19 cellular contexts compared by ENCODE assay signal in the genomic region with DNA sequence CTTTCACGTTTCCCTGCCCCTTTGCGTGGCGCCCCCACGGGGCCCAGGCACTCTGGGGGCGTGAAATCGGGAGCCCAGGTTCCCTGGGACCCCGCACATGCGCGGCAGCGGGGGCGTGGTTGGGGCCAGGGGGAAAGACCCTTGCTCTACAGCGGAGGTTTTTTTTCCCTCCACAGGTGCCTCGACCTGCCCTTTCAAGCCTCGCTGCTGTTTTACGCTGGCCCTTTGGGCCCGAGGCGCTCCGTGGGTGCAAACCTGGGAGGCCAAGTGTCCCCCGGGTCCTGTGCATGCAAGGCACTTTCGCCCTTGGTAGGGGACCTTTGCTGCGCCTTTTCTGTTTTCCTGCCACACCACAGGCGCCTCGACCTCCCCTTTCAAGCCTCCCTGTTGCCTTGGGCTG.
DNase-seq lines count a peak whose midpoint lies in the region; ATAC-seq, FAIRE-seq and TF ChIP-seq lines count a peak whose summit lies in the region.
"Had no signal": no experiment of that assay in that cellular context is flagged by ENCODE, and none has a peak within 500 bp of the region (broad histone marks: within the 10 kb centered on the region; RNA-seq: fewer than 3 reads in every experiment).

No MANE protein-coding gene starts in this region.

- BruUV-seq in K562 (replicated peaks; lab: Mats Ljungman, UMichigan): no TSS peak

- POLR2A ChIA-PET in A549 (lab: Yijun Ruan, JAX) (no interaction called here), K562 (lab: Yijun Ruan, JAX) (no interaction called here)

- no peak for ATAC-seq in A549
- no peak for ATAC-seq in K562
- ATAC-seq: CD8-positive, alpha-beta T cell had no signal

- H3K79me2 ChIP-seq in K562 (ENCODE audit: control insufficient read depth, insufficient read depth, low read length): no peaks in the 10 kb centered on the region; the same call in 2 of the 3 replicates

- TF ChIP-seq RAD21 in A549 (conservative IDR thresholded peaks at IDR 0.05 in 1 of 2, IDR thresholded peaks at IDR 0.05 in 1 of 2) (no peak), K562 (CRISPR knock-in tag; conservative IDR thresholded peaks at IDR 0.05 in 1 of 2, IDR thresholded peaks at IDR 0.05 in 1 of 2) (no peak)

- H3K9ac ChIP-seq in K562 (ENCODE audit: insufficient read depth in 1 of 2, low read depth in 2 of 2, low read length in 2 of 2): peak overlapping the region in 1 of 2 experiments; percentile 66; a peak in 1 of 4 replicates
- H3K9ac ChIP-seq: BLaER1 treated with 17β-estradiol and CSF1 and Interleukin-3, amounts not matched to agents 10 nM and 100 nM had no signal

- TF ChIP-seq CTCF in A549 (IDR thresholded peaks at IDR 0.05): no peak
- no peak for TF ChIP-seq CTCF in K562 (IDR thresholded peaks at IDR 0.05 in 2 of 3, conservative IDR thresholded peaks at IDR 0.05 in 1 of 3; ENCODE audit: insufficient read depth in 2 of 3, low read depth in 1 of 3, low read length in 3 of 3)

- CTCF ChIA-PET in A549 (lab: Yijun Ruan, JAX): no interaction called here
- CTCF ChIA-PET in K562 (lab: Yijun Ruan, JAX; ENCODE audit: low intra/inter-chr PET ratio): no interaction called here

- peak; percentile 44 for DNase-seq in DMS53 (lab: John Stamatoyannopoulos, UW)
- DNase-seq in DMS53 treated with DMSO at 0.1 percent for 48 hours (lab: John Stamatoyannopoulos, UW; ENCODE audit: unreplicated experiment): no peak
- no peak for DNase-seq in A549 (ENCODE audit: low read depth in 1 of 2, low spot score in 1 of 2)
- DNase-seq in K562 (ENCODE audit: extremely low read depth in 1 of 4, low spot score in 3 of 4): no peak
- DNase-seq in Ammon's horn (ENCODE audit: low spot score): no peak
- DNase-seq: ACHN; Caco-2; Calu3; CD4-positive, alpha-beta T cell; CD8-positive, alpha-beta T cell; DMS79 treated with DMSO at 0.1 percent for 48 hours; GF-D8 had no signal

- FAIRE-seq in A549 (lab: Jason Lieb, UNC): no peak
- no peak for FAIRE-seq in K562 (lab: Jason Lieb, UNC)
- FAIRE-seq: D721Med, G401.6, GM12891, GM19239 had no signal

- intact Hi-C loops in K562 (cut with micrococcal nuclease): loop anchor here (10.0 kb wide), 1 partner anchor 57 kb away; no protein-coding TSS in a partner anchor

- WGBS in A549 (ENCODE audit: missing lambda C conversion rate): 23% methylated on average over 20 of the region's 23 CpGs
- WGBS in K562 (ENCODE audit: insufficient coverage, low coverage, missing lambda C conversion rate): 20% methylated on average over 15 of the region's 23 CpGs

- H3K4me1 ChIP-seq in A549 (peaks cover 23% of the 10 kb centered on the region; the same call in 2 of the 3 replicates), K562 (replicated peaks in 1 of 2; ENCODE audit: control insufficient read depth in 2 of 2, insufficient read depth in 2 of 2, low read length in 2 of 2) (peaks cover 30 to 100% of the 10 kb centered on the region in 2 experiments)
- H3K4me1 ChIP-seq: BLaER1 treated with 17β-estradiol and CSF1 and Interleukin-3, amounts not matched to agents 10 nM and 100 nM had no signal

- no peaks in the 10 kb centered on the region for H3K9me3 ChIP-seq in A549
- H3K9me3 ChIP-seq in K562 (replicated peaks; ENCODE audit: control insufficient read depth, insufficient read depth, low read depth, low read length): no peaks in the 10 kb centered on the region

- H3K4me3 ChIP-seq in A549: no peak overlapping the region
- H3K4me3 ChIP-seq in K562: no peak overlapping the region
- H3K4me3 ChIP-seq: BLaER1 treated with 17β-estradiol and CSF1 and Interleukin-3, amounts not matched to agents 10 nM and 100 nM had no signal

- no peaks in the 10 kb centered on the region for H4K20me1 ChIP-seq in K562 (replicated peaks; ENCODE audit: control insufficient read depth, insufficient read depth, low read length)
- H4K20me1 ChIP-seq: BLaER1 treated with 17β-estradiol and CSF1 and Interleukin-3, amounts not matched to agents 10 nM and 100 nM had no signal

- no peaks in the 10 kb centered on the region for H3K9me1 ChIP-seq in K562 (ENCODE audit: control insufficient read depth, insufficient read depth, low read length)

- H3K36me3 ChIP-seq in K562 (ENCODE audit: control insufficient read depth, insufficient read depth, low read length): no peaks in the 10 kb centered on the region
- H3K36me3 ChIP-seq: BLaER1 treated with 17β-estradiol and CSF1 and Interleukin-3, amounts not matched to agents 10 nM and 100 nM had no signal

- H3K27me3 ChIP-seq in K562 (ENCODE audit: control insufficient read depth in 2 of 2, insufficient read depth in 2 of 2, low read length in 2 of 2): peaks cover 0 to 5% of the 10 kb centered on the region in 2 experiments; a peak in 1 of 5 replicates
- H3K27me3 ChIP-seq: BLaER1 treated with 17β-estradiol and CSF1 and Interleukin-3, amounts not matched to agents 10 nM and 100 nM had no signal

- TF ChIP-seq EP300 in A549 (IDR thresholded peaks at IDR 0.05) (no peak), K562 (IDR thresholded peaks at IDR 0.05; ENCODE audit: low read length) (no peak)

- H3K27ac ChIP-seq in A549 (no peak overlapping the region), K562 (ENCODE audit: extremely low read depth, low read depth, low read length) (no peak overlapping the region)
- H3K27ac ChIP-seq: 22Rv1; BLaER1 treated with 17β-estradiol and CSF1 and Interleukin-3, amounts not matched to agents 10 nM and 100 nM; C4-2B had no signal

- H3K4me2 ChIP-seq in A549 (peak overlapping the region; percentile 93), K562 (ENCODE audit: insufficient read depth, low read length) (no peak overlapping the region)
- H3K4me2 ChIP-seq: BLaER1 treated with 17β-estradiol and CSF1 and Interleukin-3, amounts not matched to agents 10 nM and 100 nM had no signal

- peak overlapping the region; percentile 73 for H2AFZ ChIP-seq in K562 (ENCODE audit: low read depth, low read length)

- in situ Hi-C loops in K562 (cut with MboI): no loop called here

- TF ChIP-seq POLR2A in A549 (IDR thresholded peaks at IDR 0.05; ENCODE audit: low read length): no peak
- TF ChIP-seq POLR2A in K562 (conservative IDR thresholded peaks at IDR 0.05): no peak

TF ChIP-seq in A549, 52 proteins besides CTCF, POLR2A, EP300 and RAD21:
- no peak for TF ChIP-seq RCOR1 (IDR thresholded peaks at IDR 0.05; ENCODE audit: low read depth, low read length)
- TF ChIP-seq RFX5 (IDR thresholded peaks at IDR 0.05): no peak
- TF ChIP-seq EHF (CRISPR knock-in tag; IDR thresholded peaks at IDR 0.05): no peak
- TF ChIP-seq ZC3H11A (IDR thresholded peaks at IDR 0.05): no peak
- no peak for TF ChIP-seq HEYL (CRISPR knock-in tag; IDR thresholded peaks at IDR 0.05)
- TF ChIP-seq NR3C1 (IDR thresholded peaks at IDR 0.05): no peak
- no peak for TF ChIP-seq CHD4 (IDR thresholded peaks at IDR 0.05; ENCODE audit: borderline replicate concordance)
- TF ChIP-seq, protein P1, sequence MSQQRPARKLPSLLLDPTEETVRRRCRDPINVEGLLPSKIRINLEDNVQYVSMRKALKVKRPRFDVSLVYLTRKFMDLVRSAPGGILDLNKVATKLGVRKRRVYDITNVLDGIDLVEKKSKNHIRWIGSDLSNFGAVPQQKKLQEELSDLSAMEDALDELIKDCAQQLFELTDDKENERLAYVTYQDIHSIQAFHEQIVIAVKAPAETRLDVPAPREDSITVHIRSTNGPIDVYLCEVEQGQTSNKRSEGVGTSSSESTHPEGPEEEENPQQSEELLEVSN (IDR thresholded peaks at IDR 0.05; ENCODE audit: borderline replicate concordance, low read depth): no peak

TF ChIP-seq in K562, 482 proteins besides CTCF, POLR2A, EP300 and RAD21:
- TF ChIP-seq, protein P2, sequence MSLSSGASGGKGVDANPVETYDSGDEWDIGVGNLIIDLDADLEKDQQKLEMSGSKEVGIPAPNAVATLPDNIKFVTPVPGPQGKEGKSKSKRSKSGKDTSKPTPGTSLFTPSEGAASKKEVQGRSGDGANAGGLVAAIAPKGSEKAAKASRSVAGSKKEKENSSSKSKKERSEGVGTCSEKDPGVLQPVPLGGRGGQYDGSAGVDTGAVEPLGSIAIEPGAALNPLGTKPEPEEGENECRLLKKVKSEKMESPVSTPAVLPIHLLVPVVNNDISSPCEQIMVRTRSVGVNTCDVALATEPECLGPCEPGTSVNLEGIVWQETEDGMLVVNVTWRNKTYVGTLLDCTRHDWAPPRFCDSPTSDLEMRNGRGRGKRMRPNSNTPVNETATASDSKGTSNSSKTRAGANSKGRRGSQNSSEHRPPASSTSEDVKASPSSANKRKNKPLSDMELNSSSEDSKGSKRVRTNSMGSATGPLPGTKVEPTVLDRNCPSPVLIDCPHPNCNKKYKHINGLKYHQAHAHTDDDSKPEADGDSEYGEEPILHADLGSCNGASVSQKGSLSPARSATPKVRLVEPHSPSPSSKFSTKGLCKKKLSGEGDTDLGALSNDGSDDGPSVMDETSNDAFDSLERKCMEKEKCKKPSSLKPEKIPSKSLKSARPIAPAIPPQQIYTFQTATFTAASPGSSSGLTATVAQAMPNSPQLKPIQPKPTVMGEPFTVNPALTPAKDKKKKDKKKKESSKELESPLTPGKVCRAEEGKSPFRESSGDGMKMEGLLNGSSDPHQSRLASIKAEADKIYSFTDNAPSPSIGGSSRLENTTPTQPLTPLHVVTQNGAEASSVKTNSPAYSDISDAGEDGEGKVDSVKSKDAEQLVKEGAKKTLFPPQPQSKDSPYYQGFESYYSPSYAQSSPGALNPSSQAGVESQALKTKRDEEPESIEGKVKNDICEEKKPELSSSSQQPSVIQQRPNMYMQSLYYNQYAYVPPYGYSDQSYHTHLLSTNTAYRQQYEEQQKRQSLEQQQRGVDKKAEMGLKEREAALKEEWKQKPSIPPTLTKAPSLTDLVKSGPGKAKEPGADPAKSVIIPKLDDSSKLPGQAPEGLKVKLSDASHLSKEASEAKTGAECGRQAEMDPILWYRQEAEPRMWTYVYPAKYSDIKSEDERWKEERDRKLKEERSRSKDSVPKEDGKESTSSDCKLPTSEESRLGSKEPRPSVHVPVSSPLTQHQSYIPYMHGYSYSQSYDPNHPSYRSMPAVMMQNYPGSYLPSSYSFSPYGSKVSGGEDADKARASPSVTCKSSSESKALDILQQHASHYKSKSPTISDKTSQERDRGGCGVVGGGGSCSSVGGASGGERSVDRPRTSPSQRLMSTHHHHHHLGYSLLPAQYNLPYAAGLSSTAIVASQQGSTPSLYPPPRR (CRISPR knock-in tag; IDR thresholded peaks at IDR 0.05; ENCODE audit: borderline replicate concordance): no peak
- no peak for TF ChIP-seq ATF1 (CRISPR knock-in tag; IDR thresholded peaks at IDR 0.05)
- no peak for TF ChIP-seq ATF1 (tag; IDR thresholded peaks at IDR 0.05)
- no peak for TF ChIP-seq BDP1 (IDR thresholded peaks at IDR 0.05; ENCODE audit: insufficient read depth, insufficient read length)
- 0 out of 2 replicates have a peak, but pooled peaks have one; percentile 17 for TF ChIP-seq SAFB (IDR thresholded peaks at IDR 0.05; ENCODE audit: borderline replicate concordance, low read depth, low read length)
- peak; percentile 16; the same call in 1 of the 2 replicates for TF ChIP-seq ZBTB7A (IDR thresholded peaks at IDR 0.05; ENCODE audit: borderline replicate concordance, control insufficient read depth, low read depth, low read length)
- no peak for TF ChIP-seq TSC22D4 (tag; IDR thresholded peaks at IDR 0.05)
- TF ChIP-seq NRF1 (conservative IDR thresholded peaks at IDR 0.05 in 1 of 2, IDR thresholded peaks at IDR 0.05 in 1 of 2): peak; percentile 41 to 53
- no peak for TF ChIP-seq IFI16 (CRISPR knock-in tag; IDR thresholded peaks at IDR 0.05)
- TF ChIP-seq ZNF780A (CRISPR knock-in tag; IDR thresholded peaks at IDR 0.05): no peak
